ENCODE assay signal across 1 cellular context in genomic region chr16:2795714-2796143, GRCh38.
A peak's percentile ranks its signal among the peaks of the same experiment; 100 is the strongest.
TF ChIP-seq lines count a peak whose summit lies in the region.

No MANE protein-coding gene starts in this region.

TF ChIP-seq in K562, 482 proteins besides CTCF, POLR2A, EP300 and RAD21 (continued from another document and continues in another):
- TF ChIP-seq, protein P1, sequence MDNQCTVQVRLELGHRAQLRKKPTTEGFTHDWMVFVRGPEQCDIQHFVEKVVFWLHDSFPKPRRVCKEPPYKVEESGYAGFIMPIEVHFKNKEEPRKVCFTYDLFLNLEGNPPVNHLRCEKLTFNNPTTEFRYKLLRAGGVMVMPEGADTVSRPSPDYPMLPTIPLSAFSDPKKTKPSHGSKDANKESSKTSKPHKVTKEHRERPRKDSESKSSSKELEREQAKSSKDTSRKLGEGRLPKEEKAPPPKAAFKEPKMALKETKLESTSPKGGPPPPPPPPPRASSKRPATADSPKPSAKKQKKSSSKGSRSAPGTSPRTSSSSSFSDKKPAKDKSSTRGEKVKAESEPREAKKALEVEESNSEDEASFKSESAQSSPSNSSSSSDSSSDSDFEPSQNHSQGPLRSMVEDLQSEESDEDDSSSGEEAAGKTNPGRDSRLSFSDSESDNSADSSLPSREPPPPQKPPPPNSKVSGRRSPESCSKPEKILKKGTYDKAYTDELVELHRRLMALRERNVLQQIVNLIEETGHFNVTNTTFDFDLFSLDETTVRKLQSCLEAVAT (IDR thresholded peaks at IDR 0.05), result no peak
- TF ChIP-seq SRSF7 (optimal IDR thresholded peaks at IDR 0.05; ENCODE audit: low read depth, low read length) (no peak), GABPB1 (CRISPR knock-in tag; IDR thresholded peaks at IDR 0.05) (no peak), DDX20 (tag; IDR thresholded peaks at IDR 0.05; ENCODE audit: low read depth) (no peak), CREM (IDR thresholded peaks at IDR 0.05; ENCODE audit: low read depth) (peak; percentile 28; the same call in 1 of the 2 replicates), LARP7 (IDR thresholded peaks at IDR 0.05) (no peak), PCBP2 (IDR thresholded peaks at IDR 0.05; ENCODE audit: low read depth, low read length, poor library complexity, severe bottlenecking) (no peak), PHB (CRISPR knock-in tag; IDR thresholded peaks at IDR 0.05) (no peak), DPF2 (IDR thresholded peaks at IDR 0.05) (peak; percentile 59; the same call in 1 of the 2 replicates), SMARCC2 (IDR thresholded peaks at IDR 0.05; ENCODE audit: low read depth) (peak; percentile 26; the same call in 1 of the 2 replicates), THRA (IDR thresholded peaks at IDR 0.05) (no peak), ZNF165 (CRISPR knock-in tag; IDR thresholded peaks at IDR 0.05; ENCODE audit: borderline replicate concordance) (no peak), MITF (IDR thresholded peaks at IDR 0.05) (peak; percentile 78; the same call in 1 of the 2 replicates), RB1 (IDR thresholded peaks at IDR 0.05; ENCODE audit: low read depth) (no peak), MYC (IDR thresholded peaks at IDR 0.05; ENCODE audit: low read depth, low read length) (0 out of 2 replicates have a peak, but pooled peaks have one; percentile 25), MYC (CRISPR knock-in tag; IDR thresholded peaks at IDR 0.05; ENCODE audit: borderline replicate concordance, low read depth) (no peak), ZNF146 (CRISPR knock-in tag; IDR thresholded peaks at IDR 0.05; ENCODE audit: unreplicated experiment) (no peak), ZNF561 (CRISPR knock-in tag; conservative IDR thresholded peaks at IDR 0.05) (no peak), HDAC1 (IDR thresholded peaks at IDR 0.05) (0 out of 4 replicates have a peak, but pooled peaks of 1 of the 2 experiments have one; percentile 18), ARID1B (IDR thresholded peaks at IDR 0.05) (peak; percentile 61; the same call in 1 of the 2 replicates), RHOXF2B (CRISPR knock-in tag; conservative IDR thresholded peaks at IDR 0.05) (no peak), BRD4 (IDR thresholded peaks at IDR 0.05) (no peak), L3MBTL2 (IDR thresholded peaks at IDR 0.05) (peak; percentile 54), ZNF407 (IDR thresholded peaks at IDR 0.05; ENCODE audit: low read depth) (no peak), ZNF175 (CRISPR knock-in tag; IDR thresholded peaks at IDR 0.05; ENCODE audit: low read depth) (no peak), MCM7 (IDR thresholded peaks at IDR 0.05) (no peak), HDAC3 (IDR thresholded peaks at IDR 0.05; ENCODE audit: borderline replicate concordance, partially characterized antibody) (no peak), CCNT2 (IDR thresholded peaks at IDR 0.05; ENCODE audit: borderline replicate concordance, extremely low read depth, insufficient read length, low read depth, low read length) (peak; percentile 23)
- TF ChIP-seq, protein P2, sequence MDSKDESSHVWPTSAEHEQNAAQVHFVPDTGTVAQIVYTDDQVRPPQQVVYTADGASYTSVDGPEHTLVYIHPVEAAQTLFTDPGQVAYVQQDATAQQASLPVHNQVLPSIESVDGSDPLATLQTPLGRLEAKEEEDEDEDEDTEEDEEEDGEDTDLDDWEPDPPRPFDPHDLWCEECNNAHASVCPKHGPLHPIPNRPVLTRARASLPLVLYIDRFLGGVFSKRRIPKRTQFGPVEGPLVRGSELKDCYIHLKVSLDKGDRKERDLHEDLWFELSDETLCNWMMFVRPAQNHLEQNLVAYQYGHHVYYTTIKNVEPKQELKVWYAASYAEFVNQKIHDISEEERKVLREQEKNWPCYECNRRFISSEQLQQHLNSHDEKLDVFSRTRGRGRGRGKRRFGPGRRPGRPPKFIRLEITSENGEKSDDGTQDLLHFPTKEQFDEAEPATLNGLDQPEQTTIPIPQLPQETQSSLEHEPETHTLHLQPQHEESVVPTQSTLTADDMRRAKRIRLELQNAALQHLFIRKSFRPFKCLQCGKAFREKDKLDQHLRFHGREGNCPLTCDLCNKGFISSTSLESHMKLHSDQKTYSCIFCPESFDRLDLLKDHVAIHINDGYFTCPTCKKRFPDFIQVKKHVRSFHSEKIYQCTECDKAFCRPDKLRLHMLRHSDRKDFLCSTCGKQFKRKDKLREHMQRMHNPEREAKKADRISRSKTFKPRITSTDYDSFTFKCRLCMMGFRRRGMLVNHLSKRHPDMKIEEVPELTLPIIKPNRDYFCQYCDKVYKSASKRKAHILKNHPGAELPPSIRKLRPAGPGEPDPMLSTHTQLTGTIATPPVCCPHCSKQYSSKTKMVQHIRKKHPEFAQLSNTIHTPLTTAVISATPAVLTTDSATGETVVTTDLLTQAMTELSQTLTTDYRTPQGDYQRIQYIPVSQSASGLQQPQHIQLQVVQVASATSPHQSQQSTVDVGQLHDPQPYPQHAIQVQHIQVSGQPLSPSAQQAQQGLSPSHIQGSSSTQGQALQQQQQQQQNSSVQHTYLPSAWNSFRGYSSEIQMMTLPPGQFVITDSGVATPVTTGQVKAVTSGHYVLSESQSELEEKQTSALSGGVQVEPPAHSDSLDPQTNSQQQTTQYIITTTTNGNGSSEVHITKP (IDR thresholded peaks at IDR 0.05; ENCODE audit: partially characterized antibody), result no peak
- TF ChIP-seq, protein P3, sequence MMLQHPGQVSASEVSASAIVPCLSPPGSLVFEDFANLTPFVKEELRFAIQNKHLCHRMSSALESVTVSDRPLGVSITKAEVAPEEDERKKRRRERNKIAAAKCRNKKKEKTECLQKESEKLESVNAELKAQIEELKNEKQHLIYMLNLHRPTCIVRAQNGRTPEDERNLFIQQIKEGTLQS (IDR thresholded peaks at IDR 0.05), result peak; percentile 89
- TF ChIP-seq, protein P3 (CRISPR knock-in tag; conservative IDR thresholded peaks at IDR 0.05), result no peak
- TF ChIP-seq, protein P4, sequence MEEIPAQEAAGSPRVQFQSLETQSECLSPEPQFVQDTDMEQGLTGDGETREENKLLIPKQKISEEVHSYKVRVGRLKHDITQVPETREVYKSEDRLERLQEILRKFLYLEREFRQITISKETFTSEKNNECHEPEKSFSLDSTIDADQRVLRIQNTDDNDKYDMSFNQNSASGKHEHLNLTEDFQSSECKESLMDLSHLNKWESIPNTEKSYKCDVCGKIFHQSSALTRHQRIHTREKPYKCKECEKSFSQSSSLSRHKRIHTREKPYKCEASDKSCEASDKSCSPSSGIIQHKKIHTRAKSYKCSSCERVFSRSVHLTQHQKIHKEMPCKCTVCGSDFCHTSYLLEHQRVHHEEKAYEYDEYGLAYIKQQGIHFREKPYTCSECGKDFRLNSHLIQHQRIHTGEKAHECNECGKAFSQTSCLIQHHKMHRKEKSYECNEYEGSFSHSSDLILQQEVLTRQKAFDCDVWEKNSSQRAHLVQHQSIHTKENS (CRISPR knock-in tag; IDR thresholded peaks at IDR 0.05), result no peak
